8 cellular contexts compared by ENCODE assay signal in genomic region chr13:20772401-20773131, GRCh38. TPM values are rescaled to one million over a fixed set of nuclear protein-coding genes. Genes with fewer than 3 reads are reported as not detected.
DNase-seq lines count a peak whose midpoint lies in the region; TF ChIP-seq lines count a peak whose summit lies in the region.

No MANE protein-coding gene starts in this region.

- H3K36me3 ChIP-seq in colonic mucosa, result no peaks in the 10 kb centered on the region
- peaks cover 10% of the 10 kb centered on the region for H3K36me3 ChIP-seq in neural progenitor cell
- H3K36me3 ChIP-seq in adrenal gland (replicated peaks in 1 of 2), result peaks cover 0 to 4% of the 10 kb centered on the region in 2 donors

- H3F3A ChIP-seq in neural progenitor cell (ENCODE audit: low read depth), result peaks cover 25% of the 10 kb centered on the region

- no peaks in the 10 kb centered on the region for H3K27me3 Mint-ChIP-seq in Calu3 (ENCODE audit: unreplicated experiment)
- peaks cover 2% of the 10 kb centered on the region for H3K27me3 Mint-ChIP-seq in neural progenitor cell (ENCODE audit: insufficient read depth, low read depth)

- H3K4me3 Mint-ChIP-seq in Calu3 (ENCODE audit: low read depth, unreplicated experiment), result peak overlapping the region; percentile 79
- peak overlapping the region; percentile 94 for H3K4me3 Mint-ChIP-seq in neural progenitor cell

- H3K4me3 ChIP-seq in colonic mucosa (peak overlapping the region; percentile 49), neural progenitor cell (peak overlapping the region; percentile 53), adrenal gland (peak overlapping the region in 1 of 4 donors; percentile 66)

- H3K4me1 ChIP-seq in colonic mucosa, result peaks cover 5% of the 10 kb centered on the region
- peaks cover 9% of the 10 kb centered on the region for H3K4me1 ChIP-seq in neural progenitor cell
- H3K4me1 ChIP-seq in adrenal gland (replicated peaks in 1 of 2), result peaks cover 4 to 6% of the 10 kb centered on the region in 2 donors

- H3K9ac ChIP-seq in colonic mucosa (ENCODE audit: low read depth in 2 of 2, low read length in 2 of 2) (peak overlapping the region in 1 of 2 donors; percentile 86), neural progenitor cell (peak overlapping the region; percentile 35)

- H3K4me1 Mint-ChIP-seq in Calu3 (ENCODE audit: low read depth, unreplicated experiment) (peaks cover 10% of the 10 kb centered on the region), neural progenitor cell (peaks cover 11% of the 10 kb centered on the region)

- intact Hi-C loops in Calu3 (cut with micrococcal nuclease; ENCODE audit: unreplicated experiment), result no loop called here
- intact Hi-C loops in colonic mucosa (cut with DNase I), result no loop called here
- intact Hi-C loops in adrenal gland (cut with DNase I), result no loop called here

- H2AFZ ChIP-seq in neural progenitor cell (replicated peaks), result peak overlapping the region; percentile 78

- H4K20me1 ChIP-seq in neural progenitor cell (ENCODE audit: low read depth), result no peaks in the 10 kb centered on the region

- no peak for DNase-seq in Calu3
- DNase-seq in NCI-H82 (lab: John Stamatoyannopoulos, UW), result peak; percentile 62
- no peak for DNase-seq in colonic mucosa
- DNase-seq in neural progenitor cell (ENCODE audit: low spot score), result no peak
- no peak for DNase-seq in dedifferentiated amniotic fluid mesenchymal stem cell (ENCODE audit: extremely low spot score)
- no peak for DNase-seq in adrenal gland
- DNase-seq in activated effector memory CD4-positive, alpha-beta T cell treated with Interleukin-2 at 50 U/mL for 16 hours, result no peak
- DNase-seq in activated CD4-positive, CD25-positive, alpha-beta regulatory T cell treated with anti-CD3 and anti-CD28 coated beads, Interleukin-2, amount 50 U/mL, for 72 hours, result no peak

- no peaks in the 10 kb centered on the region for H3K9me3 Mint-ChIP-seq in Calu3 (ENCODE audit: low read depth, unreplicated experiment)
- peaks cover 35% of the 10 kb centered on the region for H3K9me3 Mint-ChIP-seq in neural progenitor cell

- peaks cover 16% of the 10 kb centered on the region for H3K79me2 ChIP-seq in neural progenitor cell (ENCODE audit: low read depth)

- TF ChIP-seq CTCF in Calu3 (IDR thresholded peaks at IDR 0.05; ENCODE audit: unreplicated experiment) (no peak), colonic mucosa (IDR thresholded peaks at IDR 0.05) (no peak), neural progenitor cell (IDR thresholded peaks at IDR 0.05) (no peak), adrenal gland (IDR thresholded peaks at IDR 0.05) (no peak)

- CTCF ChIA-PET in Calu3 (lab: Charles Lee), result no interaction called here

- H3K9me3 ChIP-seq in colonic mucosa, result no peaks in the 10 kb centered on the region
- H3K9me3 ChIP-seq in neural progenitor cell (ENCODE audit: low read depth), result peaks cover 12% of the 10 kb centered on the region
- H3K9me3 ChIP-seq in adrenal gland (replicated peaks in 1 of 3), result peaks cover 0 to 10% (median 5%) of the 10 kb centered on the region in 3 donors

- peaks cover 13% of the 10 kb centered on the region for H3K36me3 Mint-ChIP-seq in Calu3 (ENCODE audit: insufficient read depth, unreplicated experiment)
- H3K36me3 Mint-ChIP-seq in neural progenitor cell, result peaks cover 34% of the 10 kb centered on the region

- BruUV-seq in Calu3 (replicated peaks; lab: Mats Ljungman, UMichigan), result no TSS peak

- H3K27ac Mint-ChIP-seq in Calu3 (ENCODE audit: unreplicated experiment) (peak overlapping the region; percentile 91), neural progenitor cell (no peak overlapping the region)

- TF ChIP-seq POLR2A in adrenal gland (IDR thresholded peaks at IDR 0.05), result no peak

- peak overlapping the region; percentile 82 for H3K4me2 ChIP-seq in neural progenitor cell

- H3K27ac ChIP-seq in colonic mucosa, result peak overlapping the region; percentile 83
- no peak overlapping the region for H3K27ac ChIP-seq in neural progenitor cell
- peak overlapping the region in 2 of 5 donors; percentile 83 to 91 for H3K27ac ChIP-seq in adrenal gland

- 83 to 88% (median 86%) methylated on average over 10 of the region's 10 CpGs for WGBS in adrenal gland, 4 donors

- H3K27me3 ChIP-seq in colonic mucosa, result no peaks in the 10 kb centered on the region
- H3K27me3 ChIP-seq in neural progenitor cell, result no peaks in the 10 kb centered on the region
- H3K27me3 ChIP-seq in adrenal gland, result no peaks in the 10 kb centered on the region

RNA-seq across cellular contexts. Expression of gene EEF1AKMT1, which starts 1.2 kb away (rescaled TPM):
- total RNA-seq in Calu3 (2022), result 4.6 and 6.0 TPM in 2 replicates
- 1 to 10 TPM; 4.8 to 5.2 TPM for total RNA-seq in colonic mucosa
- 12.3 and 13.3 TPM in 2 replicates for total RNA-seq in neural progenitor cell (ENCODE audit: low replicate concordance)
- 10 to 100 TPM in 7 of 8 donors, 1 to 10 TPM in 1; 6.8 to 16.2 (median 13.1) TPM for total RNA-seq in adrenal gland
- polyA plus RNA-seq in adrenal gland, result 10 to 100 TPM; 11.4 to 20.0 (median 15.5) TPM
